In the genomic region with DNA sequence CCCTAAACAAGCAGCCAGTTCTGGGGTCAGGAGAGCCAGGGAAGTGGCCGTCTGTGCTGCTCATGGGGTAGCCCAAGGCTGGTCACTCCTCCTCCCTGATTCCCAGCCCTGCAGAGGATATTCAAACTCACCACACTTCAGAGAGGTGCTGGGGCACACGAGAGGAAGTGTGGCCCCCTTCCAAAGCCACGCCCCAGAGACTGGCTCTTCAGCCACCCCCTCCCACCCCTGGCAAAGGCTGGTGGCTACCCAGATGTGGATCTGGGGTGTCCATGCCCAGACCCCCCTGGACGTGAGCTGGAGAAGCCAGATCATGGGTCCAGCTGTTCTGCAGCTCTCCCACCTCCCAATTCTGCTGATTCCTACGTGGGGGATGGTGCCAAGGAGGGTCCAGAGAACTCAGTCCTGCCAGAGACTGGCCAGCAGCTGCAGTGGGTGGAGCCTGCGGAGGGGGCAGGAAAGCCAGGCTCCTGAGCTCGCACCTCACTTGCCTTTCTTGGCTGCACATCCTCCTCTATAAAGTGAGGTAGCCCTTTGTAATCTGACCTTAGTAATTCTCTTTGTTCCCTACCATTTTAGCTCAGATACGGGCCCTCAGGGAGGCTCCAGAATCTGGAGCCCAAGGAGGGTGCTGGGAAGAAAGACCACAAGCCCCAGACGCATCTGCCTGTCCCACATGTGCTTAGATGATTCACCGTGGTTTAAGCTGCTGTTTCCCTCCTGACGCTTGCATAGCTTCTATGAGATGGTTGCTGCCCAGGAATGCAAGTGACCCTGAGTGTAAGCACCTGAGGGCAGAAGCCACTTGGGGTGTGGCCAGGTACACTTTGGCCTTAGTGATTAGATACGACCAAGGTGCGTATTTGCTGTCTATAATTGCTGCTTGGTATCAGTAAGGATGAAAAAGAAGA, we compare ENCODE assay signal across 3 cellular contexts.
TF ChIP-seq lines count a peak whose summit lies in the region.

No MANE protein-coding gene starts in this region.

TF ChIP-seq in SK-N-SH treated with all-trans-retinoic acid at 6 μM for 48 hours, 23 proteins besides CTCF, POLR2A, EP300 and RAD21:
- no peak for TF ChIP-seq PPARA (CRISPR knock-in tag; IDR thresholded peaks at IDR 0.05; ENCODE audit: borderline replicate concordance)
- TF ChIP-seq, protein P1, sequence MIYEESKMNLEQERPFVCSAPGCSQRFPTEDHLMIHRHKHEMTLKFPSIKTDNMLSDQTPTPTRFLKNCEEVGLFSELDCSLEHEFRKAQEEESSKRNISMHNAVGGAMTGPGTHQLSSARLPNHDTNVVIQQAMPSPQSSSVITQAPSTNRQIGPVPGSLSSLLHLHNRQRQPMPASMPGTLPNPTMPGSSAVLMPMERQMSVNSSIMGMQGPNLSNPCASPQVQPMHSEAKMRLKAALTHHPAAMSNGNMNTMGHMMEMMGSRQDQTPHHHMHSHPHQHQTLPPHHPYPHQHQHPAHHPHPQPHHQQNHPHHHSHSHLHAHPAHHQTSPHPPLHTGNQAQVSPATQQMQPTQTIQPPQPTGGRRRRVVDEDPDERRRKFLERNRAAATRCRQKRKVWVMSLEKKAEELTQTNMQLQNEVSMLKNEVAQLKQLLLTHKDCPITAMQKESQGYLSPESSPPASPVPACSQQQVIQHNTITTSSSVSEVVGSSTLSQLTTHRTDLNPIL (CRISPR knock-in tag; IDR thresholded peaks at IDR 0.05; ENCODE audit: low read depth) = no peak
- TF ChIP-seq ESRRG (CRISPR knock-in tag; IDR thresholded peaks at IDR 0.05) = no peak
- TF ChIP-seq ZC3H10 (CRISPR knock-in tag; IDR thresholded peaks at IDR 0.05) = no peak
- peak; percentile 98 for TF ChIP-seq ZNF70 (CRISPR knock-in tag; IDR thresholded peaks at IDR 0.05)
TF ChIP-seq in SK-N-SH treated with all-trans-retinoic acid at 6 μM for 48 hours: peak in this region for 1.

TF ChIP-seq in SK-N-SH, 30 proteins besides CTCF, POLR2A, EP300 and RAD21:
- TF ChIP-seq FOXM1 (IDR thresholded peaks at IDR 0.05; ENCODE audit: low read depth) (no peak), RCOR1 (IDR thresholded peaks at IDR 0.05; ENCODE audit: low read length) (no peak), GATA2 (CRISPR knock-in tag; IDR thresholded peaks at IDR 0.05) (no peak), TCF12 (IDR thresholded peaks at IDR 0.05) (no peak), MEF2A (IDR thresholded peaks at IDR 0.05; ENCODE audit: borderline replicate concordance, low read depth) (no peak), PBX3 (IDR thresholded peaks at IDR 0.05) (no peak), FOSL2 (IDR thresholded peaks at IDR 0.05; ENCODE audit: borderline replicate concordance, low read depth) (no peak), ELF1 (IDR thresholded peaks at IDR 0.05) (no peak), SIN3A (IDR thresholded peaks at IDR 0.05; ENCODE audit: borderline replicate concordance, low read depth, low read length) (no peak), IRF3 (IDR thresholded peaks at IDR 0.05; ENCODE audit: low read depth, low read length) (no peak), MAX (IDR thresholded peaks at IDR 0.05; ENCODE audit: low read depth) (no peak)

TF ChIP-seq in WTC11, 78 proteins besides CTCF, POLR2A, EP300 and RAD21:
- TF ChIP-seq TEAD1 (CRISPR knock-in tag; IDR thresholded peaks at IDR 0.05) (no peak), ZNF263 (CRISPR knock-in tag; IDR thresholded peaks at IDR 0.05; ENCODE audit: low read depth) (no peak), ZBTB21 (CRISPR knock-in tag; IDR thresholded peaks at IDR 0.05; ENCODE audit: borderline replicate concordance) (no peak), EMX1 (CRISPR knock-in tag; IDR thresholded peaks at IDR 0.05) (no peak), ZNF138 (CRISPR knock-in tag; conservative IDR thresholded peaks at IDR 0.05) (no peak)
- TF ChIP-seq, protein P2, sequence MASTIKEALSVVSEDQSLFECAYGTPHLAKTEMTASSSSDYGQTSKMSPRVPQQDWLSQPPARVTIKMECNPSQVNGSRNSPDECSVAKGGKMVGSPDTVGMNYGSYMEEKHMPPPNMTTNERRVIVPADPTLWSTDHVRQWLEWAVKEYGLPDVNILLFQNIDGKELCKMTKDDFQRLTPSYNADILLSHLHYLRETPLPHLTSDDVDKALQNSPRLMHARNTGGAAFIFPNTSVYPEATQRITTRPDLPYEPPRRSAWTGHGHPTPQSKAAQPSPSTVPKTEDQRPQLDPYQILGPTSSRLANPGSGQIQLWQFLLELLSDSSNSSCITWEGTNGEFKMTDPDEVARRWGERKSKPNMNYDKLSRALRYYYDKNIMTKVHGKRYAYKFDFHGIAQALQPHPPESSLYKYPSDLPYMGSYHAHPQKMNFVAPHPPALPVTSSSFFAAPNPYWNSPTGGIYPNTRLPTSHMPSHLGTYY (CRISPR knock-in tag; IDR thresholded peaks at IDR 0.05) = no peak
- TF ChIP-seq, protein P3, sequence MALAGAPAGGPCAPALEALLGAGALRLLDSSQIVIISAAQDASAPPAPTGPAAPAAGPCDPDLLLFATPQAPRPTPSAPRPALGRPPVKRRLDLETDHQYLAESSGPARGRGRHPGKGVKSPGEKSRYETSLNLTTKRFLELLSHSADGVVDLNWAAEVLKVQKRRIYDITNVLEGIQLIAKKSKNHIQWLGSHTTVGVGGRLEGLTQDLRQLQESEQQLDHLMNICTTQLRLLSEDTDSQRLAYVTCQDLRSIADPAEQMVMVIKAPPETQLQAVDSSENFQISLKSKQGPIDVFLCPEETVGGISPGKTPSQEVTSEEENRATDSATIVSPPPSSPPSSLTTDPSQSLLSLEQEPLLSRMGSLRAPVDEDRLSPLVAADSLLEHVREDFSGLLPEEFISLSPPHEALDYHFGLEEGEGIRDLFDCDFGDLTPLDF (CRISPR knock-in tag; IDR thresholded peaks at IDR 0.05) = no peak
